ENCODE assay signal across 1 cellular context in the genomic region with DNA sequence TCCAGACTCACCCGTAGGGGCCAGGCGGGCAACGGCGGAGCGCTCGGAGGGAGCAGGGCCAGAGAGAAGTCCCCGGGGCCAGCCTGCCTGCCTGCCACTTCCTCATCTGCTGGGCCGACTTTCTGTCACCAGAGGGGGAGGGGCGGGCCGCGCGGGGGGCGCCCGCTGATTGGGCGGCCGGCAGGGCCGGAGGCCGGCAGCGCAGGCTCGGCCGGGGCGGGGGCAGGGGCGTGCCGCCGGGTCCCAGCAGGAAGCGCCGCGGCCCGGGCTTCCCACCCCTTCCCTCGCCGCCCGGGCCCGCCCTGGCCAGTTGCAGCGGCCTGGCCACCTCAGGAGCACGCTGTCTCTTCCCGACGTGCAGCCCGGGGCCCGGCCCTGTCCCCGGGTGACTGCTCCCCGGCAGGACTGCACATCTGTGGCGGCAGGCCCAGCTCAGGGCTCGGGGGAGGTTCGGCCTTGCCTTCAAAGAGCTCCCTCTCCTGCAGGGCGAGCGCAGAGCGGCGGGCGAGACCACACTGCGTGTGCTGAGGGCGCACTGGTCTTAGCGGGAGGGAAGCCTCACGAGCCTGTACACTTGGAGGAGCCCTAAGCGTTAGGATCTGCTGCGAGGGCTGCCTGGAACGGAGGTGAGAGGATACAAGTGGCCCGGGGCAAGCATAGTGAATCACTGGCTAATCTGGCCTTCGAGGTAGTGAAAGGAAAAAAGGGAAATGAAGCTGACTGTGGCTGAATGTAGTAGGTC.
TF ChIP-seq lines count a peak whose summit lies in the region.

A gene (minus strand): TSS at position 108 of the 742 bp plus-strand sequence. CDS start 2,402 bp downstream, outside the sequence.

TF ChIP-seq in K562, 482 proteins besides CTCF, POLR2A, EP300 and RAD21 (continued from another document and continues in another):
- TF ChIP-seq, protein P1, sequence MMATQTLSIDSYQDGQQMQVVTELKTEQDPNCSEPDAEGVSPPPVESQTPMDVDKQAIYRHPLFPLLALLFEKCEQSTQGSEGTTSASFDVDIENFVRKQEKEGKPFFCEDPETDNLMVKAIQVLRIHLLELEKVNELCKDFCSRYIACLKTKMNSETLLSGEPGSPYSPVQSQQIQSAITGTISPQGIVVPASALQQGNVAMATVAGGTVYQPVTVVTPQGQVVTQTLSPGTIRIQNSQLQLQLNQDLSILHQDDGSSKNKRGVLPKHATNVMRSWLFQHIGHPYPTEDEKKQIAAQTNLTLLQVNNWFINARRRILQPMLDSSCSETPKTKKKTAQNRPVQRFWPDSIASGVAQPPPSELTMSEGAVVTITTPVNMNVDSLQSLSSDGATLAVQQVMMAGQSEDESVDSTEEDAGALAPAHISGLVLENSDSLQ (IDR thresholded peaks at IDR 0.05) = peak; percentile 34; the same call in 1 of the 2 replicates
- TF ChIP-seq BHLHE40 (IDR thresholded peaks at IDR 0.05; ENCODE audit: low read length) = peak; percentile 67
- TF ChIP-seq ZNF184 (CRISPR knock-in tag; IDR thresholded peaks at IDR 0.05) = no peak
- peak; percentile 86 for TF ChIP-seq ZNF431 (CRISPR knock-in tag; IDR thresholded peaks at IDR 0.05)
- TF ChIP-seq, protein P2, sequence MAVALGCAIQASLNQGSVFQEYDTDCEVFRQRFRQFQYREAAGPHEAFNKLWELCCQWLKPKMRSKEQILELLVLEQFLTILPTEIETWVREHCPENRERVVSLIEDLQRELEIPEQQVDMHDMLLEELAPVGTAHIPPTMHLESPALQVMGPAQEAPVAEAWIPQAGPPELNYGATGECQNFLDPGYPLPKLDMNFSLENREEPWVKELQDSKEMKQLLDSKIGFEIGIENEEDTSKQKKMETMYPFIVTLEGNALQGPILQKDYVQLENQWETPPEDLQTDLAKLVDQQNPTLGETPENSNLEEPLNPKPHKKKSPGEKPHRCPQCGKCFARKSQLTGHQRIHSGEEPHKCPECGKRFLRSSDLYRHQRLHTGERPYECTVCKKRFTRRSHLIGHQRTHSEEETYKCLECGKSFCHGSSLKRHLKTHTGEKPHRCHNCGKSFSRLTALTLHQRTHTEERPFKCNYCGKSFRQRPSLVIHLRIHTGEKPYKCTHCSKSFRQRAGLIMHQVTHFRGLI (CRISPR knock-in tag; IDR thresholded peaks at IDR 0.05) = peak; percentile 74; the same call in 1 of the 2 replicates
- TF ChIP-seq ASH1L (IDR thresholded peaks at IDR 0.05; ENCODE audit: borderline replicate concordance, low read depth, partially characterized antibody) = no peak
- TF ChIP-seq, protein P3, sequence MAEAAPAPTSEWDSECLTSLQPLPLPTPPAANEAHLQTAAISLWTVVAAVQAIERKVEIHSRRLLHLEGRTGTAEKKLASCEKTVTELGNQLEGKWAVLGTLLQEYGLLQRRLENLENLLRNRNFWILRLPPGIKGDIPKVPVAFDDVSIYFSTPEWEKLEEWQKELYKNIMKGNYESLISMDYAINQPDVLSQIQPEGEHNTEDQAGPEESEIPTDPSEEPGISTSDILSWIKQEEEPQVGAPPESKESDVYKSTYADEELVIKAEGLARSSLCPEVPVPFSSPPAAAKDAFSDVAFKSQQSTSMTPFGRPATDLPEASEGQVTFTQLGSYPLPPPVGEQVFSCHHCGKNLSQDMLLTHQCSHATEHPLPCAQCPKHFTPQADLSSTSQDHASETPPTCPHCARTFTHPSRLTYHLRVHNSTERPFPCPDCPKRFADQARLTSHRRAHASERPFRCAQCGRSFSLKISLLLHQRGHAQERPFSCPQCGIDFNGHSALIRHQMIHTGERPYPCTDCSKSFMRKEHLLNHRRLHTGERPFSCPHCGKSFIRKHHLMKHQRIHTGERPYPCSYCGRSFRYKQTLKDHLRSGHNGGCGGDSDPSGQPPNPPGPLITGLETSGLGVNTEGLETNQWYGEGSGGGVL (CRISPR knock-in tag; IDR thresholded peaks at IDR 0.05) = no peak
- TF ChIP-seq HNRNPL (IDR thresholded peaks at IDR 0.05; ENCODE audit: low read depth, low read length) = 0 out of 2 replicates have a peak, but pooled peaks have one; percentile 17
- TF ChIP-seq RBM39 (optimal IDR thresholded peaks at IDR 0.05; ENCODE audit: low read depth, low read length) = no peak
- TF ChIP-seq ZNF232 (CRISPR knock-in tag; IDR thresholded peaks at IDR 0.05) = peak; percentile 40; the same call in 1 of the 2 replicates
- peak; percentile 80; the same call in 1 of the 2 replicates for TF ChIP-seq HDAC2 (IDR thresholded peaks at IDR 0.05)
- TF ChIP-seq, protein P4, sequence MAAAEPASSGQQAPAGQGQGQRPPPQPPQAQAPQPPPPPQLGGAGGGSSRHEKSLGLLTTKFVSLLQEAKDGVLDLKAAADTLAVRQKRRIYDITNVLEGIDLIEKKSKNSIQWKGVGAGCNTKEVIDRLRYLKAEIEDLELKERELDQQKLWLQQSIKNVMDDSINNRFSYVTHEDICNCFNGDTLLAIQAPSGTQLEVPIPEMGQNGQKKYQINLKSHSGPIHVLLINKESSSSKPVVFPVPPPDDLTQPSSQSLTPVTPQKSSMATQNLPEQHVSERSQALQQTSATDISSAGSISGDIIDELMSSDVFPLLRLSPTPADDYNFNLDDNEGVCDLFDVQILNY (CRISPR knock-in tag; IDR thresholded peaks at IDR 0.05) = 0 out of 2 replicates have a peak, but pooled peaks have one; percentile 36
- TF ChIP-seq TEAD4 (IDR thresholded peaks at IDR 0.05; ENCODE audit: low read length) = peak; percentile 11; the same call in 1 of the 2 replicates
- 0 out of 2 replicates have a peak, but pooled peaks have one; percentile 32 for TF ChIP-seq TEAD4 (CRISPR knock-in tag; IDR thresholded peaks at IDR 0.05; ENCODE audit: borderline replicate concordance)
- peak; percentile 14; the same call in 1 of the 2 replicates for TF ChIP-seq HLTF (IDR thresholded peaks at IDR 0.05)
- TF ChIP-seq MYC (IDR thresholded peaks at IDR 0.05; ENCODE audit: low read depth, low read length) = peak; percentile 80
- TF ChIP-seq MYC (CRISPR knock-in tag; IDR thresholded peaks at IDR 0.05; ENCODE audit: borderline replicate concordance, low read depth) = peak; percentile 49; the same call in 1 of the 2 replicates
- no peak for TF ChIP-seq RFX5 (IDR thresholded peaks at IDR 0.05; ENCODE audit: low read depth, low read length)
- TF ChIP-seq ETS2 (tag; IDR thresholded peaks at IDR 0.05; ENCODE audit: borderline replicate concordance, poor library complexity, severe bottlenecking) = no peak
- TF ChIP-seq CBFA2T3 (IDR thresholded peaks at IDR 0.05) = no peak
- peak; percentile 59; the same call in 1 of the 2 replicates for TF ChIP-seq NCOA1 (IDR thresholded peaks at IDR 0.05; ENCODE audit: low read depth)
- peak; percentile 31 for TF ChIP-seq BRD9 (IDR thresholded peaks at IDR 0.05; ENCODE audit: low read depth, partially characterized antibody)
- peak; percentile 51 to 85; a peak in 2 of 4 replicates for TF ChIP-seq FOXK2 (conservative IDR thresholded peaks at IDR 0.05 in 1 of 2, IDR thresholded peaks at IDR 0.05 in 1 of 2; ENCODE audit: low read depth in 2 of 2)
- TF ChIP-seq, protein P5, sequence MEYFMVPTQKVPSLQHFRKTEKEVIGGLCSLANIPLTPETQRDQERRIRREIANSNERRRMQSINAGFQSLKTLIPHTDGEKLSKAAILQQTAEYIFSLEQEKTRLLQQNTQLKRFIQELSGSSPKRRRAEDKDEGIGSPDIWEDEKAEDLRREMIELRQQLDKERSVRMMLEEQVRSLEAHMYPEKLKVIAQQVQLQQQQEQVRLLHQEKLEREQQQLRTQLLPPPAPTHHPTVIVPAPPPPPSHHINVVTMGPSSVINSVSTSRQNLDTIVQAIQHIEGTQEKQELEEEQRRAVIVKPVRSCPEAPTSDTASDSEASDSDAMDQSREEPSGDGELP (CRISPR knock-in tag; IDR thresholded peaks at IDR 0.05; ENCODE audit: borderline replicate concordance) = peak; percentile 87
- peak in 1 of 2 experiments; percentile 90; a peak in 2 of 4 replicates for TF ChIP-seq HDAC1 (IDR thresholded peaks at IDR 0.05)
- peak; percentile 84 for TF ChIP-seq E2F3 (CRISPR knock-in tag; IDR thresholded peaks at IDR 0.05)
- no peak for TF ChIP-seq CAMTA2 (CRISPR knock-in tag; conservative IDR thresholded peaks at IDR 0.05)
- TF ChIP-seq, protein P6, sequence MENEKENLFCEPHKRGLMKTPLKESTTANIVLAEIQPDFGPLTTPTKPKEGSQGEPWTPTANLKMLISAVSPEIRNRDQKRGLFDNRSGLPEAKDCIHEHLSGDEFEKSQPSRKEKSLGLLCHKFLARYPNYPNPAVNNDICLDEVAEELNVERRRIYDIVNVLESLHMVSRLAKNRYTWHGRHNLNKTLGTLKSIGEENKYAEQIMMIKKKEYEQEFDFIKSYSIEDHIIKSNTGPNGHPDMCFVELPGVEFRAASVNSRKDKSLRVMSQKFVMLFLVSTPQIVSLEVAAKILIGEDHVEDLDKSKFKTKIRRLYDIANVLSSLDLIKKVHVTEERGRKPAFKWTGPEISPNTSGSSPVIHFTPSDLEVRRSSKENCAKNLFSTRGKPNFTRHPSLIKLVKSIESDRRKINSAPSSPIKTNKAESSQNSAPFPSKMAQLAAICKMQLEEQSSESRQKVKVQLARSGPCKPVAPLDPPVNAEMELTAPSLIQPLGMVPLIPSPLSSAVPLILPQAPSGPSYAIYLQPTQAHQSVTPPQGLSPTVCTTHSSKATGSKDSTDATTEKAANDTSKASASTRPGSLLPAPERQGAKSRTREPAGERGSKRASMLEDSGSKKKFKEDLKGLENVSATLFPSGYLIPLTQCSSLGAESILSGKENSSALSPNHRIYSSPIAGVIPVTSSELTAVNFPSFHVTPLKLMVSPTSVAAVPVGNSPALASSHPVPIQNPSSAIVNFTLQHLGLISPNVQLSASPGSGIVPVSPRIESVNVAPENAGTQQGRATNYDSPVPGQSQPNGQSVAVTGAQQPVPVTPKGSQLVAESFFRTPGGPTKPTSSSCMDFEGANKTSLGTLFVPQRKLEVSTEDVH (IDR thresholded peaks at IDR 0.05; ENCODE audit: low read depth, partially characterized antibody) = peak; percentile 38
- 0 out of 2 replicates have a peak, but pooled peaks have one; percentile 73 for TF ChIP-seq CHCHD3 (CRISPR knock-in tag; IDR thresholded peaks at IDR 0.05)
- TF ChIP-seq ZNF175 (CRISPR knock-in tag; IDR thresholded peaks at IDR 0.05; ENCODE audit: low read depth) = no peak
- TF ChIP-seq ELF2 (CRISPR knock-in tag; IDR thresholded peaks at IDR 0.05) = peak; percentile 8; the same call in 1 of the 2 replicates
- peak; percentile 46; the same call in 1 of the 2 replicates for TF ChIP-seq ZNF217 (CRISPR knock-in tag; IDR thresholded peaks at IDR 0.05)
- TF ChIP-seq GATA2 (CRISPR knock-in tag; IDR thresholded peaks at IDR 0.05) = no peak
- peak; percentile 55; the same call in 1 of the 2 replicates for TF ChIP-seq ZNF143 (CRISPR knock-in tag; IDR thresholded peaks at IDR 0.05)
- peak; percentile 94 for TF ChIP-seq CTBP1 (IDR thresholded peaks at IDR 0.05; ENCODE audit: borderline replicate concordance)
- peak; percentile 70; the same call in 1 of the 2 replicates for TF ChIP-seq FOXK1 (CRISPR knock-in tag; IDR thresholded peaks at IDR 0.05; ENCODE audit: borderline replicate concordance)
- TF ChIP-seq, protein P7, sequence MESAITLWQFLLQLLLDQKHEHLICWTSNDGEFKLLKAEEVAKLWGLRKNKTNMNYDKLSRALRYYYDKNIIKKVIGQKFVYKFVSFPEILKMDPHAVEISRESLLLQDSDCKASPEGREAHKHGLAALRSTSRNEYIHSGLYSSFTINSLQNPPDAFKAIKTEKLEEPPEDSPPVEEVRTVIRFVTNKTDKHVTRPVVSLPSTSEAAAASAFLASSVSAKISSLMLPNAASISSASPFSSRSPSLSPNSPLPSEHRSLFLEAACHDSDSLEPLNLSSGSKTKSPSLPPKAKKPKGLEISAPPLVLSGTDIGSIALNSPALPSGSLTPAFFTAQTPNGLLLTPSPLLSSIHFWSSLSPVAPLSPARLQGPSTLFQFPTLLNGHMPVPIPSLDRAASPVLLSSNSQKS (CRISPR knock-in tag; IDR thresholded peaks at IDR 0.05) = no peak
- peak; percentile 68 for TF ChIP-seq TBP (optimal IDR thresholded peaks at IDR 0.05; ENCODE audit: low read depth, low read length)
- TF ChIP-seq SOX6 (IDR thresholded peaks at IDR 0.05) = peak; percentile 62; the same call in 1 of the 2 replicates
- peak; percentile 38 for TF ChIP-seq NFYB (IDR thresholded peaks at IDR 0.05; ENCODE audit: extremely low read depth, insufficient read length)
- TF ChIP-seq, protein P8, sequence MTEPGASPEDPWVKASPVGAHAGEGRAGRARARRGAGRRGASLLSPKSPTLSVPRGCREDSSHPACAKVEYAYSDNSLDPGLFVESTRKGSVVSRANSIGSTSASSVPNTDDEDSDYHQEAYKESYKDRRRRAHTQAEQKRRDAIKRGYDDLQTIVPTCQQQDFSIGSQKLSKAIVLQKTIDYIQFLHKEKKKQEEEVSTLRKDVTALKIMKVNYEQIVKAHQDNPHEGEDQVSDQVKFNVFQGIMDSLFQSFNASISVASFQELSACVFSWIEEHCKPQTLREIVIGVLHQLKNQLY (CRISPR knock-in tag; conservative IDR thresholded peaks at IDR 0.05) = peak in 1 of 2 experiments; percentile 70; a peak in 1 of 4 replicates
- TF ChIP-seq, protein P9, sequence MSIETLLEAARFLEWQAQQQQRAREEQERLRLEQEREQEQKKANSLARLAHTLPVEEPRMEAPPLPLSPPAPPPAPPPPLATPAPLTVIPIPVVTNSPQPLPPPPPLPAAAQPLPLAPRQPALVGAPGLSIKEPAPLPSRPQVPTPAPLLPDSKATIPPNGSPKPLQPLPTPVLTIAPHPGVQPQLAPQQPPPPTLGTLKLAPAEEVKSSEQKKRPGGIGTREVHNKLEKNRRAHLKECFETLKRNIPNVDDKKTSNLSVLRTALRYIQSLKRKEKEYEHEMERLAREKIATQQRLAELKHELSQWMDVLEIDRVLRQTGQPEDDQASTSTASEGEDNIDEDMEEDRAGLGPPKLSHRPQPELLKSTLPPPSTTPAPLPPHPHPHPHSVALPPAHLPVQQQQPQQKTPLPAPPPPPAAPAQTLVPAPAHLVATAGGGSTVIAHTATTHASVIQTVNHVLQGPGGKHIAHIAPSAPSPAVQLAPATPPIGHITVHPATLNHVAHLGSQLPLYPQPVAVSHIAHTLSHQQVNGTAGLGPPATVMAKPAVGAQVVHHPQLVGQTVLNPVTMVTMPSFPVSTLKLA (conservative IDR thresholded peaks at IDR 0.05) = peak; percentile 77 to 88
- TF ChIP-seq DIDO1 (tag; IDR thresholded peaks at IDR 0.05; ENCODE audit: low read depth) = peak; percentile 20; the same call in 1 of the 2 replicates
- TF ChIP-seq, protein P10, sequence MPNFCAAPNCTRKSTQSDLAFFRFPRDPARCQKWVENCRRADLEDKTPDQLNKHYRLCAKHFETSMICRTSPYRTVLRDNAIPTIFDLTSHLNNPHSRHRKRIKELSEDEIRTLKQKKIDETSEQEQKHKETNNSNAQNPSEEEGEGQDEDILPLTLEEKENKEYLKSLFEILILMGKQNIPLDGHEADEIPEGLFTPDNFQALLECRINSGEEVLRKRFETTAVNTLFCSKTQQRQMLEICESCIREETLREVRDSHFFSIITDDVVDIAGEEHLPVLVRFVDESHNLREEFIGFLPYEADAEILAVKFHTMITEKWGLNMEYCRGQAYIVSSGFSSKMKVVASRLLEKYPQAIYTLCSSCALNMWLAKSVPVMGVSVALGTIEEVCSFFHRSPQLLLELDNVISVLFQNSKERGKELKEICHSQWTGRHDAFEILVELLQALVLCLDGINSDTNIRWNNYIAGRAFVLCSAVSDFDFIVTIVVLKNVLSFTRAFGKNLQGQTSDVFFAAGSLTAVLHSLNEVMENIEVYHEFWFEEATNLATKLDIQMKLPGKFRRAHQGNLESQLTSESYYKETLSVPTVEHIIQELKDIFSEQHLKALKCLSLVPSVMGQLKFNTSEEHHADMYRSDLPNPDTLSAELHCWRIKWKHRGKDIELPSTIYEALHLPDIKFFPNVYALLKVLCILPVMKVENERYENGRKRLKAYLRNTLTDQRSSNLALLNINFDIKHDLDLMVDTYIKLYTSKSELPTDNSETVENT (CRISPR knock-in tag; IDR thresholded peaks at IDR 0.05) = peak; percentile 87
- peak; percentile 56 for TF ChIP-seq TAF9B (IDR thresholded peaks at IDR 0.05; ENCODE audit: partially characterized antibody)
- TF ChIP-seq EWSR1 (IDR thresholded peaks at IDR 0.05; ENCODE audit: borderline replicate concordance, low read depth, partially characterized antibody) = no peak
- TF ChIP-seq CBX1 (IDR thresholded peaks at IDR 0.05; ENCODE audit: low read depth) = peak; percentile 78; the same call in 1 of the 2 replicates
- peak; percentile 80 for TF ChIP-seq ZNF24 (IDR thresholded peaks at IDR 0.05)
